Comparison of ENCODE assay signal across 8 cellular contexts in genomic region chr6:22737331-22737730, GRCh38.
DNase-seq lines count a peak whose midpoint lies in the region; ATAC-seq and TF ChIP-seq lines count a peak whose summit lies in the region.

No MANE protein-coding gene starts in this region.

- in situ Hi-C loops in brain microvascular endothelial cell (cut with HindIII; ENCODE audit: low pct_ligation_motif_present, low sequenced_read_pairs) = no loop called here

- H3K27ac ChIP-seq in brain microvascular endothelial cell = no peak overlapping the region

- H3K4me3 ChIP-seq in BE2C (ENCODE audit: low read depth, low read length) (no peak overlapping the region), brain microvascular endothelial cell (ENCODE audit: low read depth, low read length) (no peak overlapping the region)

- no peaks in the 10 kb centered on the region for H3K4me1 ChIP-seq in BE2C

- H3K9me3 ChIP-seq in BE2C = no peaks in the 10 kb centered on the region

- ATAC-seq in HG03025 (IDR thresholded peaks at IDR 0.05; ENCODE audit: low FRiP score, unreplicated experiment) (no peak), GM18517 (IDR thresholded peaks at IDR 0.05; ENCODE audit: unreplicated experiment) (no peak)

- H3K36me3 ChIP-seq in BE2C (no peaks in the 10 kb centered on the region), brain microvascular endothelial cell (replicated peaks) (no peaks in the 10 kb centered on the region)

- H3K27me3 ChIP-seq in BE2C = no peaks in the 10 kb centered on the region
- H3K27me3 ChIP-seq in brain microvascular endothelial cell (replicated peaks) = no peaks in the 10 kb centered on the region

- DNase-seq in BE2C (peak; percentile 64), HT-29 (ENCODE audit: low spot score) (peak; percentile 36), brain microvascular endothelial cell (peak; percentile 51), left kidney (ENCODE audit: low read depth, low spot score) (peak; percentile 93), OCI-M2 (lab: John Stamatoyannopoulos, UW; ENCODE audit: unreplicated experiment) (no peak), GM19240 (ENCODE audit: insufficient read length, low spot score) (no peak)

- TF ChIP-seq CTCF in BE2C (IDR thresholded peaks at IDR 0.05; ENCODE audit: low read depth, low read length) = peak; percentile 95
- TF ChIP-seq CTCF in brain microvascular endothelial cell (IDR thresholded peaks at IDR 0.05; ENCODE audit: low read depth, low read length, missing control alignments) = peak; percentile 86

Comparison
In these comparisons a context has a peak if more than half of its experiments do, and no peak if none do; other contexts are left out.
1. DNase-seq: peak in BE2C (single experiment), HT-29 (single experiment), brain microvascular endothelial cell (single experiment) and left kidney (single experiment); none in OCI-M2 (single experiment) and GM19240 (single experiment).